28 cellular contexts compared by ENCODE assay signal in genomic region chr12:117343296-117343695, GRCh38. TPM values are rescaled to one million over a fixed set of nuclear protein-coding genes. Genes with fewer than 3 reads are reported as not detected.
"Had no signal": no experiment of that assay in that cellular context is flagged by ENCODE, and none has a peak within 500 bp of the region (broad histone marks: within the 10 kb centered on the region; RNA-seq: fewer than 3 reads in every experiment).

No MANE protein-coding gene starts in this region.

- H3K27ac ChIP-seq: PC-9, VCaP had no signal

- H3K36me3 Mint-ChIP-seq: activated CD4-positive, alpha-beta memory T cell treated with anti-CD3 and anti-CD28 coated beads for 36 hours; brain; T-cell had no signal

- H3K27ac Mint-ChIP-seq: activated CD4-positive, alpha-beta memory T cell treated with anti-CD3 and anti-CD28 coated beads for 36 hours; activated CD4-positive, alpha-beta T cell treated with anti-CD3 and anti-CD28 coated beads, Interleukin-2, amount 10 ng/mL, durations not matched to agents 7 days and 5 days; activated naive CD4-positive, alpha-beta T cell treated with anti-CD3 and anti-CD28 coated beads, Interleukin-2, amount 50 U/mL, for 72 hours; activated naive CD8-positive, alpha-beta T cell treated with anti-CD3 and anti-CD28 coated beads, Interleukin-2, amount 50 U/mL, for 24 hours; brain; T-cell had no signal

- H3K4me2 ChIP-seq: PC-9 had no signal

- H3K9me3 Mint-ChIP-seq: activated CD4-positive, alpha-beta memory T cell treated with anti-CD3 and anti-CD28 coated beads for 36 hours; activated CD4-positive, alpha-beta T cell treated with anti-CD3 and anti-CD28 coated beads, Interleukin-2, amount 10 ng/mL, durations not matched to agents 7 days and 5 days had no signal

- H3K4me1 Mint-ChIP-seq: activated naive CD8-positive, alpha-beta T cell treated with anti-CD3 and anti-CD28 coated beads, Interleukin-2, amount 50 U/mL, for 24 hours; brain; T-cell had no signal

- H3K4me3 Mint-ChIP-seq: activated CD4-positive, alpha-beta memory T cell treated with anti-CD3 and anti-CD28 coated beads for 36 hours; activated CD4-positive, alpha-beta T cell treated with anti-CD3 and anti-CD28 coated beads, Interleukin-2, amount 10 ng/mL, durations not matched to agents 7 days and 5 days; activated naive CD8-positive, alpha-beta T cell treated with anti-CD3 and anti-CD28 coated beads, Interleukin-2, amount 50 U/mL, for 24 hours; activated T-cell treated with anti-CD3 and anti-CD28 coated beads, Interleukin-2, amount 50 U/mL, for 4 hours; brain; T-cell had no signal

- H3K4me3 ChIP-seq: PC-9 had no signal

- DNase-seq: activated CD4-positive, alpha-beta memory T cell treated with anti-CD3 and anti-CD28 coated beads for 36 hours; activated CD4-positive, alpha-beta T cell treated with anti-CD3 and anti-CD28 coated beads, Interleukin-2, amount 10 ng/mL, durations not matched to agents 7 days and 5 days; activated CD4-positive, CD25-positive, alpha-beta regulatory T cell; activated CD8-positive, alpha-beta memory T cell treated with anti-CD3 and anti-CD28 coated beads for 24 hours; activated effector memory CD4-positive, alpha-beta T cell treated with anti-CD3 and anti-CD28 coated beads, Interleukin-2, amount 50 U/mL, for 16 hours; activated naive CD4-positive, alpha-beta T cell treated with Interleukin-2 at 50 U/mL for 16 hours; activated naive CD8-positive, alpha-beta T cell treated with anti-CD3 and anti-CD28 coated beads, Interleukin-2, amount 50 U/mL, for 24 hours; activated T-cell treated with anti-CD3 and anti-CD28 coated beads, Interleukin-2, amount 50 U/mL, for 4 hours; amniotic stem cell; cerebellar nuclear complex; NCI-H1092 treated with DMSO at 0.1 percent for 48 hours; NCI-H1417 treated with DMSO at 0.1 percent for 48 hours; NCI-H1694; NCI-H2029; NCI-H2107; NCI-H2171 treated with DMSO at 0.1 percent for 48 hours; NCI-H226; NCI-H510A; NCI-H526 treated with DMSO at 0.1 percent for 48 hours; PC-9; SIG-M5; T-cell had no signal

- H3K27me3 Mint-ChIP-seq: activated CD4-positive, alpha-beta T cell treated with anti-CD3 and anti-CD28 coated beads, Interleukin-2, amount 10 ng/mL, durations not matched to agents 7 days and 5 days had no signal

- ATAC-seq: activated naive CD4-positive, alpha-beta T cell treated with anti-CD3 and anti-CD28 coated beads, Interleukin-2, amount 50 U/mL, for 72 hours; activated naive CD8-positive, alpha-beta T cell treated with anti-CD3 and anti-CD28 coated beads, Interleukin-2, amount 50 U/mL, for 24 hours; activated T-cell treated with anti-CD3 and anti-CD28 coated beads, Interleukin-2, amount 50 U/mL, for 4 hours; T-cell had no signal

- FAIRE-seq: astrocyte, colon had no signal

RNA-seq across cellular contexts. Expression of gene NOS1, which starts 18.1 kb away (rescaled TPM):
- total RNA-seq: activated CD4-positive, alpha-beta memory T cell treated with anti-CD3 and anti-CD28 coated beads for 36 hours; activated CD4-positive, alpha-beta T cell treated with anti-CD3 and anti-CD28 coated beads, Interleukin-2, amount 10 ng/mL, durations not matched to agents 7 days and 5 days; PC-9; T-helper 2 cell treated with Interferon-gamma antibody and Interleukin-4, amounts not matched to agents 100 ng/mL and 5 ng/mL, for 36 hours had no signal
